8 cellular contexts compared by ENCODE assay signal in genomic region chr16:28925386-28926228, GRCh38. TPM values are rescaled to one million over a fixed set of nuclear protein-coding genes. Genes with fewer than 3 reads are reported as not detected.
A peak's percentile ranks its signal among the peaks of the same experiment; 100 is the strongest.
DNase-seq lines count a peak whose midpoint lies in the region; ATAC-seq, FAIRE-seq and TF ChIP-seq lines count a peak whose summit lies in the region.

No MANE protein-coding gene starts in this region.

- H3K9me3 ChIP-seq in endothelial cell of umbilical vein (replicated peaks; ENCODE audit: control insufficient read depth, insufficient read depth, low read length) (no peaks in the 10 kb centered on the region), mucosa of stomach (ENCODE audit: control insufficient read depth, low read length) (no peaks in the 10 kb centered on the region)

- H3K36me3 ChIP-seq in endothelial cell of umbilical vein (ENCODE audit: control insufficient read depth in 2 of 2, extremely low read depth in 1 of 2, insufficient read depth in 2 of 2, low read length in 2 of 2) (peaks cover 0 to 2% of the 10 kb centered on the region in 2 experiments), mucosa of stomach (ENCODE audit: control insufficient read depth, insufficient read depth, low read length) (no peaks in the 10 kb centered on the region)

- TF ChIP-seq POLR2A in endothelial cell of umbilical vein (IDR thresholded peaks at IDR 0.05; ENCODE audit: low read depth, low read length) = peak; percentile 45

- no peaks in the 10 kb centered on the region for H3K79me2 ChIP-seq in endothelial cell of umbilical vein (ENCODE audit: control insufficient read depth, insufficient read depth, low read length)

- H3K4me1 ChIP-seq in endothelial cell of umbilical vein (ENCODE audit: control insufficient read depth, extremely low read depth, insufficient read depth, low read length) (no peaks in the 10 kb centered on the region), mucosa of stomach (ENCODE audit: control insufficient read depth, insufficient read depth, low read length) (peaks cover 15% of the 10 kb centered on the region)

- H3K9me1 ChIP-seq in endothelial cell of umbilical vein (replicated peaks; ENCODE audit: control insufficient read depth, extremely low read depth, insufficient read depth, low read length) = no peaks in the 10 kb centered on the region

- peak overlapping the region; percentile 29 for H2AFZ ChIP-seq in endothelial cell of umbilical vein (ENCODE audit: low read depth, low read length)

- no peak for FAIRE-seq in endothelial cell of umbilical vein (lab: Jason Lieb, UNC)

- TF ChIP-seq CTCF in AG04449 (IDR thresholded peaks at IDR 0.05; ENCODE audit: insufficient read depth, low read length, missing control alignments) (no peak), endothelial cell of umbilical vein (IDR thresholded peaks at IDR 0.05; ENCODE audit: extremely low read depth in 1 of 2, insufficient read depth in 1 of 2, low read depth in 1 of 2, low read length in 2 of 2) (no peak)

- H3K27me3 ChIP-seq in endothelial cell of umbilical vein (ENCODE audit: control insufficient read depth in 2 of 2, insufficient read depth in 2 of 2, low read length in 2 of 2) (no peaks in the 10 kb centered on the region), mucosa of stomach (ENCODE audit: control insufficient read depth, insufficient read depth, low read length) (no peaks in the 10 kb centered on the region)

- peak; percentile 16 for ATAC-seq in GM18858 (IDR thresholded peaks at IDR 0.05; ENCODE audit: unreplicated experiment)
- peak; percentile 25 for ATAC-seq in HG03103 (IDR thresholded peaks at IDR 0.05; ENCODE audit: low read depth, unreplicated experiment)

- intact Hi-C loops in endothelial cell of umbilical vein (cut with micrococcal nuclease) = loop anchor here (1.0 to 2.0 kb wide), 5 partner anchors 11 to 101 kb away; partner anchors contain the start of genes SH2B1 and TUFM

- peak overlapping the region; percentile 57 for H3K4me2 ChIP-seq in endothelial cell of umbilical vein (ENCODE audit: insufficient read depth, low read length)

- peak; percentile 17 for DNase-seq in AG04449 (ENCODE audit: low read depth, low spot score)
- DNase-seq in NCI-H774 (lab: John Stamatoyannopoulos, UW) = peak; percentile 63
- DNase-seq in activated CD8-positive, alpha-beta memory T cell treated with anti-CD3 and anti-CD28 coated beads for 48 hours (ENCODE audit: low read depth in 2 of 3, low spot score in 2 of 3) = peak; percentile 69 to 76 (median 73)
- DNase-seq in endothelial cell of umbilical vein (ENCODE audit: low read depth, low spot score) = peak; percentile 80
- DNase-seq in stimulated activated CD8-positive, alpha-beta memory T cell treated with anti-CD3 and anti-CD28 coated beads, Interleukin-4, amount 100 ng/mL, for 48 hours = peak; percentile 88

- H3K9ac ChIP-seq in endothelial cell of umbilical vein (replicated peaks; ENCODE audit: extremely low read depth, insufficient read depth, low read length) (peak overlapping the region; percentile 90), mucosa of stomach (ENCODE audit: low read length) (peak overlapping the region; percentile 97)

- POLR2A ChIA-PET in AG04449 (lab: Yijun Ruan, JAX) (interaction anchor here (0.9 kb wide), 1 partner anchor 25 kb away, joined by 3 read pairs; the partner anchor contains the start of gene NFATC2IP), endothelial cell of umbilical vein (lab: Charles Lee) (no interaction called here)

- no peaks in the 10 kb centered on the region for H4K20me1 ChIP-seq in endothelial cell of umbilical vein (replicated peaks; ENCODE audit: control insufficient read depth, extremely low read depth, insufficient read depth, low read length)

- H3K27ac ChIP-seq in endothelial cell of umbilical vein (ENCODE audit: insufficient read depth, low read depth, low read length) = peak overlapping the region; percentile 87

- CTCF ChIA-PET in AG04449 (lab: Yijun Ruan, JAX) (interaction anchor here (1.1 to 5.8 kb wide), 3 partner anchors 19 to 25 kb away, joined by 4 to 44 read pairs (median 5); partner anchors contain the start of gene NFATC2IP), endothelial cell of umbilical vein (lab: Charles Lee) (interaction anchor here (1.0 to 4.1 kb wide), 3 partner anchors 11 to 48 kb away, joined by 4 to 27 read pairs (median 6); no protein-coding TSS in a partner anchor)

- dilution Hi-C loops in endothelial cell of umbilical vein (cut with MboI; ENCODE audit: extremely low pct_ligation_motif_present, low sequenced_read_pairs) = no loop called here

- TSS peak; percentile 87 for BruUV-seq in endothelial cell of umbilical vein (replicated peaks; lab: Mats Ljungman, UMichigan)

- H3K4me3 ChIP-seq in AG04449 (ENCODE audit: low read depth, low read length) (peak overlapping the region; percentile 82), endothelial cell of umbilical vein (replicated peaks in 1 of 3; ENCODE audit: insufficient read depth in 1 of 3, low read depth in 1 of 3, low read length in 3 of 3) (peak overlapping the region; percentile 51 to 74 (median 70)), mucosa of stomach (ENCODE audit: low read length) (peak overlapping the region; percentile 61)

TF ChIP-seq in endothelial cell of umbilical vein, 7 proteins besides CTCF, POLR2A, EP300 and RAD21:
- no peak for TF ChIP-seq EZH2 (IDR thresholded peaks at IDR 0.05; ENCODE audit: borderline replicate concordance, low read depth, low read length, severe bottlenecking)
- peak; percentile 49 for TF ChIP-seq POLR2AphosphoS5 (IDR thresholded peaks at IDR 0.05; ENCODE audit: insufficient read depth, low read depth, low read length)
- TF ChIP-seq FOS (IDR thresholded peaks at IDR 0.05; ENCODE audit: borderline replicate concordance, insufficient read depth, low read length) = peak; percentile 24

RNA-seq across cellular contexts. Expression of gene RABEP2, which starts 0.6 kb away (rescaled TPM):
- 36.0 and 37.4 TPM in 2 replicates for total RNA-seq in endothelial cell of umbilical vein
- polyA plus RNA-seq in endothelial cell of umbilical vein = 25.9 and 27.3 TPM in 2 replicates
- polyA plus RNA-seq in endothelial cell of umbilical vein (2011; cell fraction: cytosol; rRNA removed) = 19.0 and 28.9 TPM in 2 replicates
- 35.6 and 42.8 TPM in 2 replicates for polyA plus RNA-seq in endothelial cell of umbilical vein (2011; cell fraction: nucleus; rRNA removed)
- 15.3 and 19.3 TPM in 2 replicates for polyA plus RNA-seq in endothelial cell of umbilical vein (2012)
- 11.4 and 13.6 TPM in 2 replicates for polyA minus RNA-seq in endothelial cell of umbilical vein
- polyA minus RNA-seq in endothelial cell of umbilical vein (2011; cell fraction: cytosol; rRNA and poly(A)+ RNA removed) = 5.3 TPM
- polyA minus RNA-seq in endothelial cell of umbilical vein (2011; cell fraction: nucleus; rRNA and poly(A)+ RNA removed) = 7.4 and 16.4 TPM in 2 replicates

RNA-seq across cellular contexts. Expression of gene CD19, which starts 6.2 kb away (rescaled TPM):
- total RNA-seq in endothelial cell of umbilical vein = not detected in 2 replicates
- polyA plus RNA-seq in endothelial cell of umbilical vein = 0.06 TPM in 2 replicates
- polyA plus RNA-seq in endothelial cell of umbilical vein (2011; cell fraction: cytosol; rRNA removed) = 0.03 TPM in 1 of 2 replicates, not detected in the other
- polyA plus RNA-seq in endothelial cell of umbilical vein (2011; cell fraction: nucleus; rRNA removed) = not detected in 2 replicates
- polyA plus RNA-seq in endothelial cell of umbilical vein (2012) = 0.16 TPM in 1 of 2 replicates, not detected in the other
- polyA minus RNA-seq in endothelial cell of umbilical vein = not detected in 2 replicates
- not detected for polyA minus RNA-seq in endothelial cell of umbilical vein (2011; cell fraction: cytosol; rRNA and poly(A)+ RNA removed)
- polyA minus RNA-seq in endothelial cell of umbilical vein (2011; cell fraction: nucleus; rRNA and poly(A)+ RNA removed) = not detected in 2 replicates

RNA-seq across cellular contexts. Expression of gene NFATC2IP, which starts 25.1 kb away (rescaled TPM):
- total RNA-seq in endothelial cell of umbilical vein = 64.8 and 69.6 TPM in 2 replicates
- 60.8 and 64.1 TPM in 2 replicates for polyA plus RNA-seq in endothelial cell of umbilical vein
- polyA plus RNA-seq in endothelial cell of umbilical vein (2011; cell fraction: cytosol; rRNA removed) = 25.0 and 33.6 TPM in 2 replicates
- 251 and 257 TPM in 2 replicates for polyA plus RNA-seq in endothelial cell of umbilical vein (2011; cell fraction: nucleus; rRNA removed)
- 32.1 and 39.0 TPM in 2 replicates for polyA plus RNA-seq in endothelial cell of umbilical vein (2012)
- polyA minus RNA-seq in endothelial cell of umbilical vein = 77.2 and 88.0 TPM in 2 replicates
- 15.9 TPM for polyA minus RNA-seq in endothelial cell of umbilical vein (2011; cell fraction: cytosol; rRNA and poly(A)+ RNA removed)
- polyA minus RNA-seq in endothelial cell of umbilical vein (2011; cell fraction: nucleus; rRNA and poly(A)+ RNA removed) = 67.1 and 91.5 TPM in 2 replicates

RNA-seq across cellular contexts. Expression of gene ATP2A1, which starts 47.3 kb away (rescaled TPM):
- 2.3 and 2.5 TPM in 2 replicates for total RNA-seq in endothelial cell of umbilical vein
- 1.2 TPM in 2 replicates for polyA plus RNA-seq in endothelial cell of umbilical vein
- polyA plus RNA-seq in endothelial cell of umbilical vein (2011; cell fraction: cytosol; rRNA removed) = 0.28 and 0.37 TPM in 2 replicates
- polyA plus RNA-seq in endothelial cell of umbilical vein (2011; cell fraction: nucleus; rRNA removed) = 8.1 and 9.3 TPM in 2 replicates
- polyA plus RNA-seq in endothelial cell of umbilical vein (2012) = 3.7 and 6.1 TPM in 2 replicates
- polyA minus RNA-seq in endothelial cell of umbilical vein = 0.40 and 1.5 TPM in 2 replicates
- not detected for polyA minus RNA-seq in endothelial cell of umbilical vein (2011; cell fraction: cytosol; rRNA and poly(A)+ RNA removed)
- 2.6 and 3.6 TPM in 2 replicates for polyA minus RNA-seq in endothelial cell of umbilical vein (2011; cell fraction: nucleus; rRNA and poly(A)+ RNA removed)

RNA-seq across cellular contexts. Expression of gene SPNS1, which starts 49.0 kb away (rescaled TPM):
- 63.7 and 65.2 TPM in 2 replicates for total RNA-seq in endothelial cell of umbilical vein
- 133 and 164 TPM in 2 replicates for polyA plus RNA-seq in endothelial cell of umbilical vein
- 39.7 and 59.8 TPM in 2 replicates for polyA plus RNA-seq in endothelial cell of umbilical vein (2011; cell fraction: cytosol; rRNA removed)
- 77.3 and 87.0 TPM in 2 replicates for polyA plus RNA-seq in endothelial cell of umbilical vein (2011; cell fraction: nucleus; rRNA removed)
- 45.4 and 53.9 TPM in 2 replicates for polyA plus RNA-seq in endothelial cell of umbilical vein (2012)
- polyA minus RNA-seq in endothelial cell of umbilical vein = 67.6 and 79.9 TPM in 2 replicates
- 45.2 TPM for polyA minus RNA-seq in endothelial cell of umbilical vein (2011; cell fraction: cytosol; rRNA and poly(A)+ RNA removed)
- polyA minus RNA-seq in endothelial cell of umbilical vein (2011; cell fraction: nucleus; rRNA and poly(A)+ RNA removed) = 18.5 and 26.3 TPM in 2 replicates

Comparison
In these comparisons a context has a peak if more than half of its experiments do, and no peak if none do; other contexts are left out.
1. Peak in every context shown above with its lines: DNase-seq, ATAC-seq, H3K4me3 ChIP-seq and H3K27ac ChIP-seq.
2. DNase-seq: peak in every context shown above with its lines; median percentile 88 in stimulated activated CD8-positive, alpha-beta memory T cell treated with anti-CD3 and anti-CD28 coated beads, Interleukin-4, amount 100 ng/mL, for 48 hours; 80 in endothelial cell of umbilical vein; 73 in activated CD8-positive, alpha-beta memory T cell treated with anti-CD3 and anti-CD28 coated beads for 48 hours; 63 in NCI-H774; 17 in AG04449.